1 cellular context compared by ENCODE assay signal in the genomic region with DNA sequence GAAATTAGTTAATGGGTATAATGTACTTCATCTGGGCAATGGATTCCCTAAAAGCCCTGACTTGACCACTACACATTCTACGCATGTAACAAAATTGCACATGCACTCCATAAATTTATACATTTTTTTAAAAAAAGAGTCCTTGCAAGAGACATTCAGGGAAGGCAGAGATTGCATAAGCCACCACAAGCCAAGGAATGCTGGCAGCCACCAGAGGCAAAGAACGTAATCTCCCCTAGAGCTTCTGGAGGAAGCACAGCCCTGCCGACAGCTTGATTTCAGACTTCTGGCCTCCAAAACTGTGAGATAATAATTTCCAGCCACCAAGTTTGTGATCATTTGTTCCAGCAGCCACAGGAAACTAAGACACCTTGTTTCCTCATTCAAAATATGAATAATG.
TF ChIP-seq lines count a peak whose summit lies in the region.

No MANE protein-coding gene starts in this region.

TF ChIP-seq in SK-N-SH treated with all-trans-retinoic acid at 6 μM for 48 hours, 23 proteins besides CTCF, POLR2A, EP300 and RAD21 (continued from another document):
- no peak for TF ChIP-seq ARNTL (CRISPR knock-in tag; IDR thresholded peaks at IDR 0.05; ENCODE audit: borderline replicate concordance, low read depth)
- TF ChIP-seq, protein P1, sequence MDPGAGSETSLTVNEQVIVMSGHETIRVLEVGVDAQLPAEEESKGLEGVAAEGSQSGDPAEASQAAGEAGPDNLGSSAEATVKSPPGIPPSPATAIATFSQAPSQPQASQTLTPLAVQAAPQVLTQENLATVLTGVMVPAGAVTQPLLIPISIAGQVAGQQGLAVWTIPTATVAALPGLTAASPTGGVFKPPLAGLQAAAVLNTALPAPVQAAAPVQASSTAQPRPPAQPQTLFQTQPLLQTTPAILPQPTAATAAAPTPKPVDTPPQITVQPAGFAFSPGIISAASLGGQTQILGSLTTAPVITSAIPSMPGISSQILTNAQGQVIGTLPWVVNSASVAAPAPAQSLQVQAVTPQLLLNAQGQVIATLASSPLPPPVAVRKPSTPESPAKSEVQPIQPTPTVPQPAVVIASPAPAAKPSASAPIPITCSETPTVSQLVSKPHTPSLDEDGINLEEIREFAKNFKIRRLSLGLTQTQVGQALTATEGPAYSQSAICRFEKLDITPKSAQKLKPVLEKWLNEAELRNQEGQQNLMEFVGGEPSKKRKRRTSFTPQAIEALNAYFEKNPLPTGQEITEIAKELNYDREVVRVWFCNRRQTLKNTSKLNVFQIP (CRISPR knock-in tag; IDR thresholded peaks at IDR 0.05; ENCODE audit: borderline replicate concordance, low read depth), result no peak
- TF ChIP-seq GLIS3 (CRISPR knock-in tag; IDR thresholded peaks at IDR 0.05), result no peak
- TF ChIP-seq ZFP3 (CRISPR knock-in tag; IDR thresholded peaks at IDR 0.05), result no peak
- TF ChIP-seq RARB (CRISPR knock-in tag; IDR thresholded peaks at IDR 0.05), result no peak
- TF ChIP-seq ZNF70 (CRISPR knock-in tag; IDR thresholded peaks at IDR 0.05), result no peak
- no peak for TF ChIP-seq CREB5 (CRISPR knock-in tag; IDR thresholded peaks at IDR 0.05; ENCODE audit: low read depth)
- no peak for TF ChIP-seq ZFP30 (CRISPR knock-in tag; IDR thresholded peaks at IDR 0.05)
- no peak for TF ChIP-seq ISL1 (CRISPR knock-in tag; IDR thresholded peaks at IDR 0.05)
- no peak for TF ChIP-seq TSHZ2 (CRISPR knock-in tag; IDR thresholded peaks at IDR 0.05)
- TF ChIP-seq BACH2 (CRISPR knock-in tag; IDR thresholded peaks at IDR 0.05; ENCODE audit: borderline replicate concordance), result no peak
